In the genomic region with DNA sequence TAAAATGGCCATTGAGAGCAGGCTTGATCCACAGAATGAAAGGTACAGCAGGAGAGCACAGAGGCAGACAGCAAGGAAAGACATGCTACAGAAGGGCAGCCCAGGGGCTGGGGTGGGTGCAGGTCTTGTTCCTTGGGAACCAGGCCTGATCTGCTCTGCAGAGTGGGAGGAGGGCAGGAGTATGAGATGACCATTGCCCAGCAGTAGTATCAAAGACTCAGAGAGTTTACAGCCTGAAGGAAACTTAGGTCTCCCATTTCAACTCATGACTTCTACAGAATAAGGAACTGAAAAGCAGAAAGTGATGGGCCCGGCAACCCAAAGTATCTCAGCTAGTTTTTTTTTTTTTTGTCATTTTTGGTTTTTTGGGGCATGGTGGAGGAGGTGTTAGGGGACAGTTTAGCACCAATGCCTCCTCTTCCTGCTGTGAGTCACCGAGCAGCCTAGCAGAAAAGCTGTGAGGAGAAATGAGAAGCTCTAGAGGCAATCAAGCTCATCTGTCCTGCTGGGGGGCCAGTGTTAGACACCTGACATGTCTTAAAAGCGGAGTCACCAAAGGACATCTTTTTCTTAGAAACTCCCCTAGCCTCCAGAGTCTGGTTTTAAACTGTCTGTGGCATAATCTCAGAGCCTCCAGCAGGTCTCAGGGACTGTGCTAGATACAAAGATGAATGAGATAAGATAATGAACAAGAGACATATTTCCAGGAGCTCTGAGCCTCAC, we compare ENCODE assay signal across 9 cellular contexts. TPM values are rescaled to one million over a fixed set of nuclear protein-coding genes. Genes with fewer than 3 reads are reported as not detected.
A peak's percentile ranks its signal among the peaks of the same experiment; 100 is the strongest.
DNase-seq lines count a peak whose midpoint lies in the region; ATAC-seq and TF ChIP-seq lines count a peak whose summit lies in the region.
"Had no signal": no experiment of that assay in that cellular context is flagged by ENCODE, and none has a peak within 500 bp of the region (broad histone marks: within the 10 kb centered on the region; RNA-seq: fewer than 3 reads in every experiment).

No MANE protein-coding gene starts in this region.

- TF ChIP-seq CTCF in heart left ventricle (IDR thresholded peaks at IDR 0.05) (no peak), gastrocnemius medialis (IDR thresholded peaks at IDR 0.05 in 4 of 5, conservative IDR thresholded peaks at IDR 0.05 in 1 of 5) (no peak)

- H3K4me1 ChIP-seq in heart left ventricle (peaks cover 0 to 45% (median 28%) of the 10 kb centered on the region in 12 donors), gastrocnemius medialis (peaks cover 15 to 20% of the 10 kb centered on the region in 2 donors)
- H3K4me1 ChIP-seq: A549 had no signal

- in situ Hi-C loops in gastrocnemius medialis (cut with MboI; ENCODE audit: low sequenced_read_pairs in 4 of 4) = no loop called here

- WGBS in heart left ventricle, 4 donors = 74 to 78% (median 76%) methylated on average over 3 of the region's 3 CpGs

- H3K9me3 ChIP-seq in heart left ventricle (no peaks in the 10 kb centered on the region), gastrocnemius medialis (no peaks in the 10 kb centered on the region)
- H3K9me3 ChIP-seq: A549 had no signal

- H3K4me3 ChIP-seq in heart left ventricle = no peak overlapping the region
- no peak overlapping the region for H3K4me3 ChIP-seq in gastrocnemius medialis
- H3K4me3 ChIP-seq: A549 had no signal

- peak; percentile 51 for ATAC-seq in HG02840 (IDR thresholded peaks at IDR 0.05; ENCODE audit: low FRiP score, unreplicated experiment)
- peak in 2 of 4 donors; percentile 45 to 49 for ATAC-seq in heart left ventricle
- ATAC-seq in gastrocnemius medialis = no peak
- ATAC-seq: A549 had no signal

- H3K27me3 ChIP-seq in heart left ventricle (no peaks in the 10 kb centered on the region), gastrocnemius medialis (no peaks in the 10 kb centered on the region)

- TF ChIP-seq POLR2A in heart left ventricle (IDR thresholded peaks at IDR 0.05) (no peak), gastrocnemius medialis (IDR thresholded peaks at IDR 0.05) (no peak)

- DNase-seq in SIG-M5 treated with dmso at 0.1 percent for 504 hours (lab: John Stamatoyannopoulos, UW; ENCODE audit: unreplicated experiment) (peak; percentile 48), SIG-M5 (lab: John Stamatoyannopoulos, UW) (no peak), RPMI8226 (peak; percentile 79), heart left ventricle (no peak), iPS-NIHi7 (ENCODE audit: extremely low spot score) (no peak), gastrocnemius medialis (no peak), NCI-H146 (lab: John Stamatoyannopoulos, UW) (no peak)

- H3K27ac ChIP-seq in heart left ventricle (peak overlapping the region; percentile 50 to 92 (median 84)), gastrocnemius medialis (no peak overlapping the region)
- H3K27ac ChIP-seq: A549 had no signal

- intact Hi-C loops in heart left ventricle (cut with DNase I) = loop anchor here in 3 of 10 donors (2.0 to 5.0 kb wide), 2 partner anchors 72 to 73 kb away; a partner anchor contains a TSS
- intact Hi-C loops in gastrocnemius medialis (cut with DNase I; ENCODE audit: low total_unique reads) = no loop called here

- H3K36me3 ChIP-seq in heart left ventricle (no peaks in the 10 kb centered on the region), gastrocnemius medialis (no peaks in the 10 kb centered on the region)

RNA-seq across cellular contexts. Expression of a gene that starts 34.3 kb away (rescaled TPM):
- total RNA-seq in heart left ventricle (10 to 100 TPM; 10.3 to 26.3 (median 17.1) TPM), gastrocnemius medialis (10 to 100 TPM; 12.2 to 27.8 (median 24.7) TPM)
- polyA plus RNA-seq in heart left ventricle = 1 to 10 TPM; 6.4 to 9.8 TPM

Comparison
In these comparisons a context has a peak if more than half of its experiments do, and no peak if none do; other contexts are left out.
1. DNase-seq: peak in SIG-M5 treated with dmso at 0.1 percent for 504 hours (single experiment) and RPMI8226 (single experiment); none in SIG-M5 (single experiment), heart left ventricle (0 of 5), iPS-NIHi7 (single experiment), gastrocnemius medialis (0 of 2) and NCI-H146 (single experiment).
2. H3K27ac ChIP-seq: peak in heart left ventricle (12 of 12); none in gastrocnemius medialis (0 of 4).